Comparison of ENCODE assay signal across 14 cellular contexts in the genomic region with DNA sequence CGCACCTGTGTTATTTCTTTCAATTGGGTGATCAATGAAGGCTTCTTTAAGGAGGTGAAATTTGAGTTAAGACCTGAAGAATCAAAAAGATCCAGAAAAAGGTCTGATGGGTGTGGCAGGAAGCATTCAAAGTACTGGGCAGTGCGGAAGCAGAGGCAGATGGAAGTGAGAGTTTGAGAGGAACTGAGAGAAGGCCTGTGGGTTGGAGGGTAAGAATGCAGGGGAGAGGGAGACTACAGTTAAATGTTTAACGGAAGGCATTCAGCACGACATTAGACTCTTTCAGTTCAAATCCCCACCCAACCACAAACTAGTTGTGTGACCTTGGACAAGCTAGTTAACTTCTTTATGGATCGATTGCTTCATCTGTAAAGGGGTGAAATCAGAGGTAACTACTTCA. TPM values are rescaled to one million over a fixed set of nuclear protein-coding genes. Genes with fewer than 3 reads are reported as not detected.
DNase-seq lines count a peak whose midpoint lies in the region; ATAC-seq and TF ChIP-seq lines count a peak whose summit lies in the region.
"Had no signal": no experiment of that assay in that cellular context is flagged by ENCODE, and none has a peak within 500 bp of the region (broad histone marks: within the 10 kb centered on the region; RNA-seq: fewer than 3 reads in every experiment).

No MANE protein-coding gene starts in this region.

- no peaks in the 10 kb centered on the region for H3K9me3 Mint-ChIP-seq in activated naive CD8-positive, alpha-beta T cell treated with anti-CD3 and anti-CD28 coated beads, Interleukin-2, amount 50 U/mL, for 24 hours
- H3K9me3 Mint-ChIP-seq: central memory CD8-positive, alpha-beta T cell; nephron had no signal

- H3K27ac Mint-ChIP-seq in activated naive CD8-positive, alpha-beta T cell treated with anti-CD3 and anti-CD28 coated beads, Interleukin-2, amount 50 U/mL, for 24 hours, result no peak overlapping the region
- H3K27ac Mint-ChIP-seq: nephron had no signal

- DNase-seq in SKM-1 (lab: John Stamatoyannopoulos, UW; ENCODE audit: unreplicated experiment) (peak; percentile 60), occipital lobe (lab: John Stamatoyannopoulos, UW) (no peak), NCI-H82 treated with DMSO at 0.1 percent for 48 hours (lab: John Stamatoyannopoulos, UW; ENCODE audit: unreplicated experiment) (no peak)
- DNase-seq in stimulated activated CD4-positive, alpha-beta T cell treated with anti-CD3 and anti-CD28 coated beads, Interleukin-4, amount 100 ng/mL, for 24 hours, result no peak
- DNase-seq in activated naive CD8-positive, alpha-beta T cell treated with anti-CD3 and anti-CD28 coated beads, Interleukin-2, amount 50 U/mL, for 24 hours, result no peak
- DNase-seq: NCI-H1694 treated with DMSO at 0.1 percent for 48 hours; stimulated activated CD4-positive, alpha-beta T cell treated with anti-CD3 and anti-CD28 coated beads, Interleukin-2, amount 100 ng/mL, for 24 hours; transverse colon had no signal

- peaks cover 15% of the 10 kb centered on the region for H3K4me1 Mint-ChIP-seq in activated naive CD8-positive, alpha-beta T cell treated with anti-CD3 and anti-CD28 coated beads, Interleukin-2, amount 50 U/mL, for 24 hours
- H3K4me1 Mint-ChIP-seq: nephron had no signal

- no peak overlapping the region for H3K4me3 Mint-ChIP-seq in activated naive CD8-positive, alpha-beta T cell treated with anti-CD3 and anti-CD28 coated beads, Interleukin-2, amount 50 U/mL, for 24 hours
- H3K4me3 Mint-ChIP-seq: central memory CD8-positive, alpha-beta T cell; nephron had no signal

- H3K36me3 Mint-ChIP-seq in activated naive CD8-positive, alpha-beta T cell treated with anti-CD3 and anti-CD28 coated beads, Interleukin-2, amount 50 U/mL, for 24 hours (ENCODE audit: low read depth), result no peaks in the 10 kb centered on the region

- no peaks in the 10 kb centered on the region for H3K27me3 Mint-ChIP-seq in activated naive CD8-positive, alpha-beta T cell treated with anti-CD3 and anti-CD28 coated beads, Interleukin-2, amount 50 U/mL, for 24 hours
- H3K27me3 Mint-ChIP-seq: central memory CD8-positive, alpha-beta T cell had no signal

- ATAC-seq in GM18505 (IDR thresholded peaks at IDR 0.05; ENCODE audit: unreplicated experiment), result peak; percentile 99
- ATAC-seq in GM21390 (IDR thresholded peaks at IDR 0.05; ENCODE audit: unreplicated experiment), result peak; percentile 96
- ATAC-seq in HG03097 (IDR thresholded peaks at IDR 0.05; ENCODE audit: low FRiP score, unreplicated experiment), result peak; percentile 96
- ATAC-seq in activated naive CD8-positive, alpha-beta T cell treated with anti-CD3 and anti-CD28 coated beads, Interleukin-2, amount 50 U/mL, for 24 hours, result no peak

- no peak for TF ChIP-seq POLR2A in GM18505 (IDR thresholded peaks at IDR 0.05; ENCODE audit: borderline replicate concordance, extremely low read depth, insufficient read depth, insufficient read length)

RNA-seq across cellular contexts. Expression of gene GCM1, which starts 50.5 kb away (rescaled TPM):
- not detected for total RNA-seq in occipital lobe
- total RNA-seq: SJSA1 had no signal
